ENCODE assay signal across 2 cellular contexts in genomic region chr1:180503274-180503862, GRCh38.
A peak's percentile ranks its signal among the peaks of the same experiment; 100 is the strongest.
TF ChIP-seq lines count a peak whose summit lies in the region.

No MANE protein-coding gene starts in this region.

TF ChIP-seq in A549, 52 proteins besides CTCF, POLR2A, EP300 and RAD21:
- TF ChIP-seq PBX3 (IDR thresholded peaks at IDR 0.05) (no peak), ZFP36 (IDR thresholded peaks at IDR 0.05; ENCODE audit: borderline replicate concordance, partially characterized antibody) (peak; percentile 62), KDM1A (IDR thresholded peaks at IDR 0.05; ENCODE audit: low read depth) (0 out of 2 replicates have a peak, but pooled peaks have one; percentile 50), HOXB13 (CRISPR knock-in tag; IDR thresholded peaks at IDR 0.05; ENCODE audit: low read depth) (no peak), GATA3 (IDR thresholded peaks at IDR 0.05; ENCODE audit: borderline replicate concordance) (no peak), E2F6 (IDR thresholded peaks at IDR 0.05; ENCODE audit: borderline replicate concordance, low read depth) (no peak)

TF ChIP-seq in K562, 482 proteins besides CTCF, POLR2A, EP300 and RAD21 (continued from another document):
- TF ChIP-seq ELF1 (tag; IDR thresholded peaks at IDR 0.05) (peak; percentile 53; the same call in 1 of the 2 replicates), CSDE1 (IDR thresholded peaks at IDR 0.05) (peak in 1 of 2 experiments; percentile 66; a peak in 1 of 4 replicates), ZFP91 (CRISPR knock-in tag; IDR thresholded peaks at IDR 0.05) (0 out of 2 replicates have a peak, but pooled peaks have one; percentile 1), RBM25 (IDR thresholded peaks at IDR 0.05; ENCODE audit: low read depth, low read length, severe bottlenecking) (peak; percentile 98), FOXK2 (conservative IDR thresholded peaks at IDR 0.05 in 1 of 2, IDR thresholded peaks at IDR 0.05 in 1 of 2; ENCODE audit: low read depth in 2 of 2) (peak in 1 of 2 experiments; percentile 16; a peak in 3 of 4 replicates), BRD9 (IDR thresholded peaks at IDR 0.05; ENCODE audit: low read depth, partially characterized antibody) (peak; percentile 28), ATF1 (CRISPR knock-in tag; IDR thresholded peaks at IDR 0.05) (no peak), ATF1 (tag; IDR thresholded peaks at IDR 0.05) (no peak), SMARCE1 (IDR thresholded peaks at IDR 0.05) (0 out of 2 replicates have a peak, but pooled peaks have one; percentile 2), BCOR (IDR thresholded peaks at IDR 0.05) (peak; percentile 99), TOE1 (IDR thresholded peaks at IDR 0.05; ENCODE audit: borderline replicate concordance) (no peak), TOE1 (CRISPR knock-in tag; IDR thresholded peaks at IDR 0.05; ENCODE audit: borderline replicate concordance, low read depth) (0 out of 2 replicates have a peak, but pooled peaks have one; percentile 6), RCOR1 (IDR thresholded peaks at IDR 0.05; ENCODE audit: borderline replicate concordance in 1 of 2, low read depth in 2 of 2, low read length in 2 of 2) (peak in 1 of 2 experiments; percentile 81; a peak in 2 of 4 replicates), MCM3 (IDR thresholded peaks at IDR 0.05) (no peak), ZNF507 (tag; conservative IDR thresholded peaks at IDR 0.05) (no peak), ADNP (tag; IDR thresholded peaks at IDR 0.05) (peak; percentile 89; the same call in 1 of the 2 replicates), NCOA6 (IDR thresholded peaks at IDR 0.05) (0 out of 2 replicates have a peak, but pooled peaks have one; percentile 10), GATAD2B (IDR thresholded peaks at IDR 0.05; ENCODE audit: borderline replicate concordance) (0 out of 2 replicates have a peak, but pooled peaks have one; percentile 24), KDM1A (IDR thresholded peaks at IDR 0.05) (peak; percentile 88 to 93), PHF20 (IDR thresholded peaks at IDR 0.05; ENCODE audit: partially characterized antibody) (no peak), SIN3B (IDR thresholded peaks at IDR 0.05; ENCODE audit: low read depth) (no peak), RNF2 (IDR thresholded peaks at IDR 0.05) (no peak), HDAC1 (IDR thresholded peaks at IDR 0.05) (0 out of 4 replicates have a peak, but pooled peaks of 1 of the 2 experiments have one; percentile 70), KDM5B (IDR thresholded peaks at IDR 0.05; ENCODE audit: insufficient replicate concordance, low read depth, low read length) (no peak), NUFIP1 (IDR thresholded peaks at IDR 0.05; ENCODE audit: partially characterized antibody) (peak; percentile 7), HDAC2 (IDR thresholded peaks at IDR 0.05) (peak; percentile 81), ZFP36 (IDR thresholded peaks at IDR 0.05; ENCODE audit: low read depth, low read length, partially characterized antibody) (peak; percentile 89), HDGF (IDR thresholded peaks at IDR 0.05) (0 out of 2 replicates have a peak, but pooled peaks have one; percentile 43), SMARCA5 (IDR thresholded peaks at IDR 0.05) (peak; percentile 85), GTF2A2 (tag; IDR thresholded peaks at IDR 0.05) (0 out of 2 replicates have a peak, but pooled peaks have one; percentile 0), CREM (IDR thresholded peaks at IDR 0.05; ENCODE audit: low read depth) (no peak)
- TF ChIP-seq, protein P1, sequence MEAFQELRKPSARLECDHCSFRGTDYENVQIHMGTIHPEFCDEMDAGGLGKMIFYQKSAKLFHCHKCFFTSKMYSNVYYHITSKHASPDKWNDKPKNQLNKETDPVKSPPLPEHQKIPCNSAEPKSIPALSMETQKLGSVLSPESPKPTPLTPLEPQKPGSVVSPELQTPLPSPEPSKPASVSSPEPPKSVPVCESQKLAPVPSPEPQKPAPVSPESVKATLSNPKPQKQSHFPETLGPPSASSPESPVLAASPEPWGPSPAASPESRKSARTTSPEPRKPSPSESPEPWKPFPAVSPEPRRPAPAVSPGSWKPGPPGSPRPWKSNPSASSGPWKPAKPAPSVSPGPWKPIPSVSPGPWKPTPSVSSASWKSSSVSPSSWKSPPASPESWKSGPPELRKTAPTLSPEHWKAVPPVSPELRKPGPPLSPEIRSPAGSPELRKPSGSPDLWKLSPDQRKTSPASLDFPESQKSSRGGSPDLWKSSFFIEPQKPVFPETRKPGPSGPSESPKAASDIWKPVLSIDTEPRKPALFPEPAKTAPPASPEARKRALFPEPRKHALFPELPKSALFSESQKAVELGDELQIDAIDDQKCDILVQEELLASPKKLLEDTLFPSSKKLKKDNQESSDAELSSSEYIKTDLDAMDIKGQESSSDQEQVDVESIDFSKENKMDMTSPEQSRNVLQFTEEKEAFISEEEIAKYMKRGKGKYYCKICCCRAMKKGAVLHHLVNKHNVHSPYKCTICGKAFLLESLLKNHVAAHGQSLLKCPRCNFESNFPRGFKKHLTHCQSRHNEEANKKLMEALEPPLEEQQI (IDR thresholded peaks at IDR 0.05): peak; percentile 32; the same call in 1 of the 2 replicates
- TF ChIP-seq, protein P2, sequence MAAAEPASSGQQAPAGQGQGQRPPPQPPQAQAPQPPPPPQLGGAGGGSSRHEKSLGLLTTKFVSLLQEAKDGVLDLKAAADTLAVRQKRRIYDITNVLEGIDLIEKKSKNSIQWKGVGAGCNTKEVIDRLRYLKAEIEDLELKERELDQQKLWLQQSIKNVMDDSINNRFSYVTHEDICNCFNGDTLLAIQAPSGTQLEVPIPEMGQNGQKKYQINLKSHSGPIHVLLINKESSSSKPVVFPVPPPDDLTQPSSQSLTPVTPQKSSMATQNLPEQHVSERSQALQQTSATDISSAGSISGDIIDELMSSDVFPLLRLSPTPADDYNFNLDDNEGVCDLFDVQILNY (CRISPR knock-in tag; IDR thresholded peaks at IDR 0.05): 0 out of 2 replicates have a peak, but pooled peaks have one; percentile 5
